Comparison of ENCODE assay signal across 16 cellular contexts in genomic region chr22:27298387-27299141, GRCh38.
DNase-seq lines count a peak whose midpoint lies in the region; ATAC-seq and TF ChIP-seq lines count a peak whose summit lies in the region.
"Had no signal": no experiment of that assay in that cellular context is flagged by ENCODE, and none has a peak within 500 bp of the region (broad histone marks: within the 10 kb centered on the region; RNA-seq: fewer than 3 reads in every experiment).

No MANE protein-coding gene starts in this region.

- H3K36me3 ChIP-seq in mesodermal cell (ENCODE audit: control insufficient read depth, insufficient read depth, low read length): no peaks in the 10 kb centered on the region
- no peaks in the 10 kb centered on the region for H3K36me3 ChIP-seq in uterus
- H3K36me3 ChIP-seq: neutrophil had no signal

- POLR2A ChIA-PET in activated CD8-positive, alpha-beta T cell treated with anti-CD3 and anti-CD28 coated beads, Interleukin-2, amount 10 ng/mL, durations not matched to agents 7 days and 5 days (lab: Charles Lee): no interaction called here

- H3K27me3 ChIP-seq in uterus: no peaks in the 10 kb centered on the region

- no peak for TF ChIP-seq POLR2A in uterus (IDR thresholded peaks at IDR 0.05)

- no peak for DNase-seq in stimulated activated naive CD8-positive, alpha-beta T cell treated with anti-CD3 and anti-CD28 coated beads, Interleukin-15, amount 100 ng/mL, for 72 hours
- DNase-seq in stimulated activated naive CD8-positive, alpha-beta T cell treated with anti-CD3 and anti-CD28 coated beads, Interleukin-15, Interleukin-2, amounts not matched to agents 100 U/mL and 50 U/mL, for 24 hours: no peak
- DNase-seq in uterus (no peak), middle frontal gyrus (ENCODE audit: extremely low spot score, low spot score) (no peak), NCI-H2227 treated with DMSO at 0.1 percent for 48 hours (lab: John Stamatoyannopoulos, UW) (no peak)
- DNase-seq in activated CD8-positive, alpha-beta T cell treated with anti-CD3 and anti-CD28 coated beads, Interleukin-2, amount 10 ng/mL, durations not matched to agents 7 days and 5 days: no peak
- DNase-seq: DND-41; effector CD8-positive, alpha-beta T cell; kidney; stimulated activated naive CD4-positive, alpha-beta T cell had no signal

- no peak overlapping the region for H3K4me3 Mint-ChIP-seq in stimulated activated naive CD8-positive, alpha-beta T cell treated with anti-CD3 and anti-CD28 coated beads, Interleukin-15, amount 100 ng/mL, for 72 hours
- H3K4me3 Mint-ChIP-seq in brain: peak overlapping the region; percentile 42 to 84 (median 76)
- H3K4me3 Mint-ChIP-seq in activated CD8-positive, alpha-beta T cell treated with anti-CD3 and anti-CD28 coated beads, Interleukin-2, amount 10 ng/mL, durations not matched to agents 7 days and 5 days: no peak overlapping the region
- H3K4me3 Mint-ChIP-seq: activated T-helper 17 cell treated with anti-CD3 and anti-CD28 coated beads, Interleukin-2, amount 50 U/mL, for 72 hours; T-helper 2 cell treated with Interferon-gamma antibody and Interleukin-4, amounts not matched to agents 5 μg/mL and 100 μg/mL, for 36 hours had no signal

- no peaks in the 10 kb centered on the region for H3K9me3 ChIP-seq in mesodermal cell (ENCODE audit: control insufficient read depth, low read length)
- no peaks in the 10 kb centered on the region for H3K9me3 ChIP-seq in uterus
- H3K9me3 ChIP-seq: neutrophil had no signal

- H3K36me3 Mint-ChIP-seq in brain: no peaks in the 10 kb centered on the region
- H3K36me3 Mint-ChIP-seq in activated CD8-positive, alpha-beta T cell treated with anti-CD3 and anti-CD28 coated beads, Interleukin-2, amount 10 ng/mL, durations not matched to agents 7 days and 5 days (ENCODE audit: low read depth): no peaks in the 10 kb centered on the region

- CTCF ChIA-PET in activated CD8-positive, alpha-beta T cell treated with anti-CD3 and anti-CD28 coated beads, Interleukin-2, amount 10 ng/mL, durations not matched to agents 7 days and 5 days (lab: Charles Lee): no interaction called here

- peak overlapping the region; percentile 18 for H3K27ac ChIP-seq in mesodermal cell (ENCODE audit: low read depth, low read length, severe bottlenecking)
- peak overlapping the region; percentile 50 to 65 for H3K27ac ChIP-seq in uterus
- H3K27ac ChIP-seq: neutrophil had no signal

- peaks cover 22% of the 10 kb centered on the region for H3K4me1 ChIP-seq in mesodermal cell (ENCODE audit: control insufficient read depth, insufficient read depth, low read length, poor library complexity, severe bottlenecking)
- H3K4me1 ChIP-seq in uterus: no peaks in the 10 kb centered on the region

- TF ChIP-seq CTCF in brain (conservative IDR thresholded peaks at IDR 0.05): no peak
- no peak for TF ChIP-seq CTCF in uterus (IDR thresholded peaks at IDR 0.05)

- WGBS in mesodermal cell (ENCODE audit: insufficient coverage in 2 of 2), 2 experiments: 41 to 48% methylated on average over 7 to 8 of the region's 11 CpGs

- H3K27me3 Mint-ChIP-seq in stimulated activated naive CD8-positive, alpha-beta T cell treated with anti-CD3 and anti-CD28 coated beads, Interleukin-15, amount 100 ng/mL, for 72 hours: peaks cover 48% of the 10 kb centered on the region
- peaks cover 29% of the 10 kb centered on the region for H3K27me3 Mint-ChIP-seq in brain
- H3K27me3 Mint-ChIP-seq in activated CD8-positive, alpha-beta T cell treated with anti-CD3 and anti-CD28 coated beads, Interleukin-2, amount 10 ng/mL, durations not matched to agents 7 days and 5 days (ENCODE audit: low read depth): peaks cover 22% of the 10 kb centered on the region

- H3K4me3 ChIP-seq in mesodermal cell (ENCODE audit: extremely low read depth, insufficient read depth, low read length, poor library complexity, severe bottlenecking): no peak overlapping the region
- peak overlapping the region in 1 of 2 donors; percentile 15 for H3K4me3 ChIP-seq in uterus

- H3K9me3 Mint-ChIP-seq in stimulated activated naive CD8-positive, alpha-beta T cell treated with anti-CD3 and anti-CD28 coated beads, Interleukin-15, amount 100 ng/mL, for 72 hours: no peaks in the 10 kb centered on the region
- H3K9me3 Mint-ChIP-seq in brain: peaks cover 0 to 8% (median 3%) of the 10 kb centered on the region in 5 experiments
- no peaks in the 10 kb centered on the region for H3K9me3 Mint-ChIP-seq in activated CD8-positive, alpha-beta T cell treated with anti-CD3 and anti-CD28 coated beads, Interleukin-2, amount 10 ng/mL, durations not matched to agents 7 days and 5 days (ENCODE audit: insufficient read depth)
- H3K9me3 Mint-ChIP-seq: activated T-helper 17 cell treated with anti-CD3 and anti-CD28 coated beads, Interleukin-2, amount 50 U/mL, for 72 hours; T-helper 2 cell treated with Interferon-gamma antibody and Interleukin-4, amounts not matched to agents 5 μg/mL and 100 μg/mL, for 36 hours had no signal

- intact Hi-C loops in uterus (cut with DNase I; ENCODE audit: low total_unique reads): no loop called here

- no peak for ATAC-seq in stimulated activated naive CD8-positive, alpha-beta T cell treated with anti-CD3 and anti-CD28 coated beads, Interleukin-15, amount 100 ng/mL, for 72 hours
- ATAC-seq in stimulated activated naive CD8-positive, alpha-beta T cell treated with anti-CD3 and anti-CD28 coated beads, Interleukin-15, Interleukin-2, amounts not matched to agents 100 U/mL and 50 U/mL, for 24 hours: no peak
- no peak for ATAC-seq in activated CD8-positive, alpha-beta T cell treated with anti-CD3 and anti-CD28 coated beads, Interleukin-2, amount 10 ng/mL, durations not matched to agents 7 days and 5 days
- ATAC-seq: activated CD4-positive, CD25-positive, alpha-beta regulatory T cell treated with anti-CD3 and anti-CD28 coated beads, Interleukin-2, amount 50 U/mL, for 24 hours; activated T-helper 17 cell treated with anti-CD3 and anti-CD28 coated beads, Interleukin-2, amount 50 U/mL, for 72 hours had no signal

- H3K4me1 Mint-ChIP-seq in stimulated activated naive CD8-positive, alpha-beta T cell treated with anti-CD3 and anti-CD28 coated beads, Interleukin-15, amount 100 ng/mL, for 72 hours: no peaks in the 10 kb centered on the region
- H3K4me1 Mint-ChIP-seq in brain: peaks cover 70% of the 10 kb centered on the region
- H3K4me1 Mint-ChIP-seq in activated CD8-positive, alpha-beta T cell treated with anti-CD3 and anti-CD28 coated beads, Interleukin-2, amount 10 ng/mL, durations not matched to agents 7 days and 5 days (ENCODE audit: low read depth): no peaks in the 10 kb centered on the region
- H3K4me1 Mint-ChIP-seq: activated T-helper 17 cell treated with anti-CD3 and anti-CD28 coated beads, Interleukin-2, amount 50 U/mL, for 72 hours had no signal

- H3K27ac Mint-ChIP-seq in stimulated activated naive CD8-positive, alpha-beta T cell treated with anti-CD3 and anti-CD28 coated beads, Interleukin-15, amount 100 ng/mL, for 72 hours: peak overlapping the region; percentile 42 to 43
- H3K27ac Mint-ChIP-seq in brain: peak overlapping the region; percentile 48 to 98 (median 94)
- no peak overlapping the region for H3K27ac Mint-ChIP-seq in activated CD8-positive, alpha-beta T cell treated with anti-CD3 and anti-CD28 coated beads, Interleukin-2, amount 10 ng/mL, durations not matched to agents 7 days and 5 days
- H3K27ac Mint-ChIP-seq: activated T-helper 17 cell treated with anti-CD3 and anti-CD28 coated beads, Interleukin-2, amount 50 U/mL, for 72 hours; T-helper 2 cell treated with Interferon-gamma antibody and Interleukin-4, amounts not matched to agents 5 μg/mL and 100 μg/mL, for 36 hours had no signal

Comparison
In these comparisons a context has a peak if more than half of its experiments do, and no peak if none do; other contexts are left out.
1. H3K4me3 Mint-ChIP-seq: peak in brain (5 of 5); none in stimulated activated naive CD8-positive, alpha-beta T cell treated with anti-CD3 and anti-CD28 coated beads, Interleukin-15, amount 100 ng/mL, for 72 hours (0 of 2) and activated CD8-positive, alpha-beta T cell treated with anti-CD3 and anti-CD28 coated beads, Interleukin-2, amount 10 ng/mL, durations not matched to agents 7 days and 5 days (single experiment).